In genomic region chr9:37913480-37914153, GRCh38 we compare ENCODE assay signal across 8 cellular contexts. TPM values are rescaled to one million over a fixed set of nuclear protein-coding genes. Genes with fewer than 3 reads are reported as not detected.
DNase-seq lines count a peak whose midpoint lies in the region; ATAC-seq and TF ChIP-seq lines count a peak whose summit lies in the region.

No MANE protein-coding gene starts in this region.

- DNase-seq in AG04450 (ENCODE audit: low read depth, low spot score) (no peak), NCI-H69 (lab: John Stamatoyannopoulos, UW) (peak; percentile 82), medulla oblongata (ENCODE audit: extremely low spot score) (peak; percentile 97)
- peak; percentile 79 for DNase-seq in activated CD4-positive, alpha-beta T cell treated with anti-CD3 and anti-CD28 coated beads, Interleukin-2, amount 50 U/mL, for 1 hour
- peak; percentile 73 for DNase-seq in effector CD4-positive, alpha-beta T cell
- DNase-seq in stimulated activated CD8-positive, alpha-beta memory T cell treated with anti-CD3 and anti-CD28 coated beads, Interleukin-15, amount 100 ng/mL, for 4 hours (ENCODE audit: low read depth in 2 of 2) = peak; percentile 48 to 53

- peak; percentile 99 for TF ChIP-seq CTCF in AG04450 (IDR thresholded peaks at IDR 0.05; ENCODE audit: low read depth, low read length)

- CTCF ChIA-PET in AG04450 (lab: Charles Lee) = interaction anchor here (0.5 to 8.4 kb wide), 46 partner anchors 9 to 518 kb away, joined by 3 to 82 read pairs (median 4); partner anchors contain the start of gene SHB

- no peak overlapping the region for H3K27ac ChIP-seq in AG04450 (ENCODE audit: low read depth, low read length)

- no peak overlapping the region for H3K4me3 ChIP-seq in AG04450 (ENCODE audit: low read depth, low read length)

- H3K9me3 ChIP-seq in AG04450 (ENCODE audit: control insufficient read depth, insufficient read depth, low read length) = no peaks in the 10 kb centered on the region

- POLR2A ChIA-PET in AG04450 (lab: Yijun Ruan, JAX) = no interaction called here

- no peaks in the 10 kb centered on the region for H3K27me3 ChIP-seq in AG04450 (ENCODE audit: control insufficient read depth, insufficient read depth, low read length)

- ATAC-seq in GM18867 (IDR thresholded peaks at IDR 0.05; ENCODE audit: unreplicated experiment) (peak; percentile 72), HG03432 (IDR thresholded peaks at IDR 0.05; ENCODE audit: unreplicated experiment) (peak; percentile 84)

RNA-seq across cellular contexts. Expression of gene SLC25A51, which starts 9.7 kb away (rescaled TPM):
- polyA plus RNA-seq in AG04450 (2011; rRNA removed) = 27.7 and 29.9 TPM in 2 replicates
- polyA minus RNA-seq in AG04450 (2011; rRNA and poly(A)+ RNA removed) = 87.6 and 89.6 TPM in 2 replicates
